8 cellular contexts compared by ENCODE assay signal in genomic region chr2:88350641-88351601, GRCh38.
DNase-seq lines count a peak whose midpoint lies in the region; ATAC-seq and TF ChIP-seq lines count a peak whose summit lies in the region.

No MANE protein-coding gene starts in this region.

- H3K9me3 Mint-ChIP-seq in T-helper 1 cell treated with Interleukin-12 subunit alpha and Interleukin-12 subunit beta and Interleukin-4 antibody, amounts not matched to agents 30 μg/mL and 1 μg/mL, for 36 hours = no peaks in the 10 kb centered on the region

- peaks cover 13% of the 10 kb centered on the region for H3K4me1 ChIP-seq in body of pancreas

- DNase-seq in GM10248 (ENCODE audit: extremely low spot score) (peak; percentile 77), body of pancreas (peak; percentile 68 to 81 (median 77)), iPS-NIHi7 (ENCODE audit: extremely low spot score) (peak; percentile 81)
- peak; percentile 51 to 61 for DNase-seq in stimulated activated CD4-positive, alpha-beta T cell treated with anti-CD3 and anti-CD28 coated beads, Interleukin-15, amount 100 ng/mL, for 48 hours (ENCODE audit: low read depth in 2 of 2)

- POLR2A ChIA-PET in GM10248 (lab: Yijun Ruan, JAX) = no interaction called here

- H3K27me3 ChIP-seq in body of pancreas = no peaks in the 10 kb centered on the region

- no peaks in the 10 kb centered on the region for H3K9me3 ChIP-seq in body of pancreas

- TF ChIP-seq POLR2A in body of pancreas (IDR thresholded peaks at IDR 0.05) = peak in 1 of 3 donors; percentile 42

- 9 to 41% methylated on average over 9 to 46 of the region's 46 CpGs for WGBS in body of pancreas, 2 donors

- intact Hi-C loops in body of pancreas (cut with DNase I) = no loop called here

- H3K36me3 ChIP-seq in body of pancreas (replicated peaks in 1 of 2; ENCODE audit: insufficient read depth in 1 of 2, low read depth in 2 of 2) = no peaks in the 10 kb centered on the region

- H3K36me3 Mint-ChIP-seq in T-helper 1 cell treated with Interleukin-12 subunit alpha and Interleukin-12 subunit beta and Interleukin-4 antibody, amounts not matched to agents 30 μg/mL and 1 μg/mL, for 36 hours (ENCODE audit: low read depth) = no peaks in the 10 kb centered on the region

- H3K4me3 Mint-ChIP-seq in T-helper 1 cell treated with Interleukin-12 subunit alpha and Interleukin-12 subunit beta and Interleukin-4 antibody, amounts not matched to agents 30 μg/mL and 1 μg/mL, for 36 hours = peak overlapping the region; percentile 34

- no peak overlapping the region for H3K27ac Mint-ChIP-seq in T-helper 1 cell treated with Interleukin-12 subunit alpha and Interleukin-12 subunit beta and Interleukin-4 antibody, amounts not matched to agents 30 μg/mL and 1 μg/mL, for 36 hours

- CTCF ChIA-PET in GM10248 (lab: Yijun Ruan, JAX) = interaction anchor here (1.1 to 1.7 kb wide), 10 partner anchors 9 to 321 kb away, joined by 3 to 7 read pairs (median 5); no protein-coding TSS in a partner anchor

- H3K4me3 ChIP-seq in body of pancreas = peak overlapping the region; percentile 4 to 31

- TF ChIP-seq CTCF in GM10248 (IDR thresholded peaks at IDR 0.05; ENCODE audit: control extremely low read depth, extremely low read depth, low read depth, missing control alignments) (peak; percentile 50), body of pancreas (IDR thresholded peaks at IDR 0.05) (peak; percentile 63 to 81 (median 73))

- peaks cover 4% of the 10 kb centered on the region for H3K4me1 Mint-ChIP-seq in T-helper 1 cell treated with Interleukin-12 subunit alpha and Interleukin-12 subunit beta and Interleukin-4 antibody, amounts not matched to agents 30 μg/mL and 1 μg/mL, for 36 hours (ENCODE audit: low read depth)

- peaks cover 20% of the 10 kb centered on the region for H3K27me3 Mint-ChIP-seq in T-helper 1 cell treated with Interleukin-12 subunit alpha and Interleukin-12 subunit beta and Interleukin-4 antibody, amounts not matched to agents 30 μg/mL and 1 μg/mL, for 36 hours (ENCODE audit: low read depth)

- peak overlapping the region; percentile 14 to 55 (median 28) for H3K27ac ChIP-seq in body of pancreas

- ATAC-seq in HG03432 (IDR thresholded peaks at IDR 0.05; ENCODE audit: unreplicated experiment) (peak; percentile 81), body of pancreas (peak; percentile 84), GM21515 (IDR thresholded peaks at IDR 0.05; ENCODE audit: unreplicated experiment) (no peak), GM21390 (IDR thresholded peaks at IDR 0.05; ENCODE audit: unreplicated experiment) (no peak)

Comparison
In these comparisons a context has a peak if more than half of its experiments do, and no peak if none do; other contexts are left out.
1. ATAC-seq: peak in HG03432 (single experiment) and body of pancreas (single experiment); none in GM21515 (single experiment) and GM21390 (single experiment).
2. Peak in every context shown above with its lines, with median percentiles within 50 percentile points of each other: DNase-seq.